Comparison of ENCODE assay signal across 10 cellular contexts in genomic region chr19:38975861-38976271, GRCh38. TPM values are rescaled to one million over a fixed set of nuclear protein-coding genes. Genes with fewer than 3 reads are reported as not detected.
DNase-seq lines count a peak whose midpoint lies in the region; ATAC-seq and TF ChIP-seq lines count a peak whose summit lies in the region.
"Had no signal": no experiment of that assay in that cellular context is flagged by ENCODE, and none has a peak within 500 bp of the region (broad histone marks: within the 10 kb centered on the region; RNA-seq: fewer than 3 reads in every experiment).

No MANE protein-coding gene starts in this region.

- intact Hi-C loops in breast epithelium (cut with DNase I; ENCODE audit: low total_unique reads), result no loop called here

- H3K9me3 ChIP-seq in breast epithelium (peaks cover 0 to 7% of the 10 kb centered on the region in 2 donors), suprapubic skin (no peaks in the 10 kb centered on the region)

- no peaks in the 10 kb centered on the region for H3K4me1 ChIP-seq in breast epithelium
- peaks cover 32% of the 10 kb centered on the region for H3K4me1 ChIP-seq in suprapubic skin

- H3K4me3 ChIP-seq in breast epithelium, result peak overlapping the region; percentile 56 to 81 (median 68)
- peak overlapping the region; percentile 70 for H3K4me3 ChIP-seq in suprapubic skin

- no peak for TF ChIP-seq POLR2A in breast epithelium (IDR thresholded peaks at IDR 0.05)
- TF ChIP-seq POLR2A in suprapubic skin (IDR thresholded peaks at IDR 0.05), result no peak

- no peak for TF ChIP-seq CTCF in breast epithelium (IDR thresholded peaks at IDR 0.05)
- no peak for TF ChIP-seq CTCF in suprapubic skin (IDR thresholded peaks at IDR 0.05)

- H3K27me3 ChIP-seq in breast epithelium, result no peaks in the 10 kb centered on the region
- H3K27me3 ChIP-seq in layer of hippocampus (ENCODE audit: control insufficient read depth, insufficient read depth, low read length), result peaks cover under 1% of the 10 kb centered on the region
- H3K27me3 ChIP-seq in suprapubic skin, result peaks cover 8% of the 10 kb centered on the region

- ATAC-seq in GM21576 (IDR thresholded peaks at IDR 0.05; ENCODE audit: unreplicated experiment), result no peak

- peak; percentile 43 for DNase-seq in NCI-H146 (lab: John Stamatoyannopoulos, UW)
- no peak for DNase-seq in NCI-H146 treated with DMSO at 0.1 percent for 48 hours (lab: John Stamatoyannopoulos, UW; ENCODE audit: unreplicated experiment)
- no peak for DNase-seq in breast epithelium (ENCODE audit: low spot score in 2 of 2)
- peak in 1 of 2 donors; percentile 69 for DNase-seq in suprapubic skin (ENCODE audit: low spot score in 2 of 2)
- DNase-seq in NCI-H1694 (lab: John Stamatoyannopoulos, UW), result no peak
- DNase-seq in ureter (ENCODE audit: low spot score), result no peak
- DNase-seq: activated B cell treated with CpG ODN at 0.5 μM for 24 hours had no signal

- H3K27ac ChIP-seq in breast epithelium (peak overlapping the region; percentile 70 to 92), layer of hippocampus (ENCODE audit: low read depth, low read length) (peak overlapping the region; percentile 71), suprapubic skin (peak overlapping the region; percentile 91)
- H3K27ac ChIP-seq: BLaER1 treated with 17β-estradiol and CSF1 and Interleukin-3, amounts not matched to agents 10 nM and 100 nM had no signal

- H3K36me3 ChIP-seq in breast epithelium (no peaks in the 10 kb centered on the region), suprapubic skin (no peaks in the 10 kb centered on the region)

- WGBS in suprapubic skin, result 3% methylated on average over 12 of the region's 22 CpGs

- no peak for TF ChIP-seq EP300 in suprapubic skin (IDR thresholded peaks at IDR 0.05)

RNA-seq across cellular contexts. Expression of gene FBXO17, which starts 0.3 kb away (rescaled TPM):
- total RNA-seq in breast epithelium (10 to 100 TPM; 14.2 to 67.2 (median 28.5) TPM), suprapubic skin (10 to 100 TPM; 11.3 to 35.1 (median 20.4) TPM), ureter (14.9 TPM)
- total RNA-seq: activated B cell treated with CpG ODN at 0.5 μM for 24 hours had no signal

RNA-seq across cellular contexts. Expression of gene MRPS12, which starts 45.1 kb away (rescaled TPM):
- total RNA-seq in breast epithelium (10 to 100 TPM; 27.5 to 41.0 (median 29.3) TPM), suprapubic skin (10 to 100 TPM; 19.0 to 40.5 (median 35.2) TPM), ureter (43.0 TPM)

RNA-seq across cellular contexts. Expression of gene SARS2, which starts 45.3 kb away (rescaled TPM):
- total RNA-seq in breast epithelium (10 to 100 TPM; 10.9 to 22.6 (median 18.9) TPM), suprapubic skin (10 to 100 TPM; 18.5 to 36.4 (median 29.2) TPM), ureter (44.0 TPM)

RNA-seq across cellular contexts. Expression of gene FBXO27, which starts 56.5 kb away (rescaled TPM):
- total RNA-seq in breast epithelium (1 to 10 TPM; 2.6 to 7.2 (median 5.1) TPM), suprapubic skin (10 to 100 TPM; 12.0 to 37.9 (median 26.1) TPM), ureter (48.0 TPM)
